ENCODE assay signal across 8 cellular contexts in the genomic region with DNA sequence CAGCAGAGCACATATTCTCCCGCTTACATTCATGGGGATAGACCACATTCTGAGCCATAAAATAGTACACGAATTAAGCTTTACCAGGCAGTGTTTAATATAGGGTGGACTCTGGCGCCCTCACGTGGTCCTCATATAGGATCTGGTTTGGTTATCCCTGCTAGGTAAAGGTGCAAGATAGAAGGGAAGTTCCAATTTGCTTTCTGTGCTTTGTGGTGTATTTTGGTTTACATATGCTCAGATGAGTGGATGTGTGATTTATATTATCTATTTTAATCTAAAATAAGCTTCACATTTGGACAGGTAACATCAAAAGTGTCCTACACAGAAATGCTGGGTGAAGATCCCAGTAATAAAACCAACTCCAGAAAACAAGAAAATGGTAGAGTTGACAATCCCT. TPM values are rescaled to one million over a fixed set of nuclear protein-coding genes. Genes with fewer than 3 reads are reported as not detected.
DNase-seq lines count a peak whose midpoint lies in the region; ATAC-seq and TF ChIP-seq lines count a peak whose summit lies in the region.

No MANE protein-coding gene starts in this region.

- H3K27ac ChIP-seq in GM23248 (no peak overlapping the region), right atrium auricular region (no peak overlapping the region), sigmoid colon (no peak overlapping the region)

- no peak for TF ChIP-seq POLR2A in sigmoid colon (IDR thresholded peaks at IDR 0.05)

- no peak overlapping the region for H3K9ac ChIP-seq in GM23248

- TF ChIP-seq CTCF in right atrium auricular region (IDR thresholded peaks at IDR 0.05) (peak; percentile 33 to 71), sigmoid colon (IDR thresholded peaks at IDR 0.05) (peak in 3 of 4 experiments; percentile 19 to 43 (median 39))

- no peak for TF ChIP-seq EP300 in sigmoid colon (IDR thresholded peaks at IDR 0.05)

- WGBS in GM23248 (ENCODE audit: low coverage in 1 of 2, low lambda C conversion rate in 2 of 2, missing lambda C conversion rate in 2 of 2), 2 experiments = 0 to 1% methylated on average over 4 of the region's 4 CpGs
- WGBS in sigmoid colon, 2 donors = 0 to 1% methylated on average over 4 of the region's 4 CpGs

- no peak overlapping the region for H2AFZ ChIP-seq in GM23248

- H3K36me3 ChIP-seq in GM23248 (ENCODE audit: low read depth) (no peaks in the 10 kb centered on the region), right atrium auricular region (no peaks in the 10 kb centered on the region), sigmoid colon (no peaks in the 10 kb centered on the region)

- no peaks in the 10 kb centered on the region for H3K79me2 ChIP-seq in GM23248 (ENCODE audit: insufficient read depth)

- H3K9me3 ChIP-seq in GM23248 (ENCODE audit: low read depth) = no peaks in the 10 kb centered on the region
- H3K9me3 ChIP-seq in right atrium auricular region = no peaks in the 10 kb centered on the region
- H3K9me3 ChIP-seq in sigmoid colon = no peaks in the 10 kb centered on the region

- in situ Hi-C loops in GM23248 (cut with MboI) = no loop called here

- H3K4me1 ChIP-seq in GM23248 (ENCODE audit: insufficient read depth) = no peaks in the 10 kb centered on the region
- peaks cover 0 to 12% of the 10 kb centered on the region in 2 donors for H3K4me1 ChIP-seq in right atrium auricular region
- peaks cover 0 to 10% (median 6%) of the 10 kb centered on the region in 4 donors for H3K4me1 ChIP-seq in sigmoid colon

- DNase-seq in C1 segment of cervical spinal cord (lab: John Stamatoyannopoulos, UW) (peak in 9 of 14 donors; percentile 1 to 44 (median 23)), GM23248 (peak; percentile 75), NCI-H2029 treated with DMSO at 0.1 percent for 48 hours (lab: John Stamatoyannopoulos, UW) (peak; percentile 59), T-helper 22 cell (ENCODE audit: low read depth) (peak; percentile 27), amygdala (lab: John Stamatoyannopoulos, UW) (peak in 45 of 56 donors; percentile 0 to 90 (median 42)), right atrium auricular region (ENCODE audit: low spot score) (peak; percentile 65), sigmoid colon (no peak)

- H4K20me1 ChIP-seq in GM23248 (ENCODE audit: insufficient read depth) = no peaks in the 10 kb centered on the region

- no peak for ATAC-seq in HG02970 (IDR thresholded peaks at IDR 0.05; ENCODE audit: low FRiP score, unreplicated experiment)

- H3K27me3 ChIP-seq in GM23248 (replicated peaks; ENCODE audit: insufficient read depth) (peaks cover 55% of the 10 kb centered on the region), right atrium auricular region (peaks cover 0 to 6% of the 10 kb centered on the region in 2 donors), sigmoid colon (peaks cover 0 to 55% (median 26%) of the 10 kb centered on the region in 3 donors)

- no peaks in the 10 kb centered on the region for H3K9me2 ChIP-seq in GM23248 (ENCODE audit: insufficient read depth)

- H3K4me2 ChIP-seq in GM23248 (ENCODE audit: unreplicated experiment) = no peak overlapping the region

- no peaks in the 10 kb centered on the region for H3F3A ChIP-seq in GM23248 (ENCODE audit: insufficient read depth)

- intact Hi-C loops in sigmoid colon (cut with DNase I) = no loop called here

- no peak overlapping the region for H3K4me3 ChIP-seq in GM23248
- H3K4me3 ChIP-seq in right atrium auricular region = no peak overlapping the region
- H3K4me3 ChIP-seq in sigmoid colon = no peak overlapping the region

RNA-seq across cellular contexts. Expression of gene CR1, which starts 3.6 kb away (rescaled TPM):
- not detected in 2 replicates for total RNA-seq in GM23248 (2014; rRNA removed; shearing (Covaris generic))
- not detected in 2 replicates for polyA plus RNA-seq in GM23248 (2016; fragmentation: Nextera tagmentation; extraction: Ambion mirVana)
- total RNA-seq in right atrium auricular region = 1 to 10 TPM in 1 of 2 donors, under 1 TPM in 1; 0.59 to 1.8 TPM
- total RNA-seq in sigmoid colon = 10 to 100 TPM in 1 of 4 donors, 1 to 10 TPM in 3; 2.2 to 11.5 (median 6.4) TPM
- polyA plus RNA-seq in sigmoid colon = 1 to 10 TPM in 2 of 3 donors, under 1 TPM in 1; 0.46 to 7.9 (median 1.8) TPM

RNA-seq across cellular contexts. Expression of gene CR2, which starts 45.4 kb away (rescaled TPM):
- not detected in 2 replicates for total RNA-seq in GM23248 (2014; rRNA removed; shearing (Covaris generic))
- polyA plus RNA-seq in GM23248 (2016; fragmentation: Nextera tagmentation; extraction: Ambion mirVana) (not detected in 2 replicates), sigmoid colon (10 to 100 TPM in 1 of 3 donors, under 1 TPM in 2; 0.23 to 50.7 (median 0.60) TPM)
- total RNA-seq in right atrium auricular region (not detected), sigmoid colon (not detected)
